2 cellular contexts compared by ENCODE assay signal in the genomic region with DNA sequence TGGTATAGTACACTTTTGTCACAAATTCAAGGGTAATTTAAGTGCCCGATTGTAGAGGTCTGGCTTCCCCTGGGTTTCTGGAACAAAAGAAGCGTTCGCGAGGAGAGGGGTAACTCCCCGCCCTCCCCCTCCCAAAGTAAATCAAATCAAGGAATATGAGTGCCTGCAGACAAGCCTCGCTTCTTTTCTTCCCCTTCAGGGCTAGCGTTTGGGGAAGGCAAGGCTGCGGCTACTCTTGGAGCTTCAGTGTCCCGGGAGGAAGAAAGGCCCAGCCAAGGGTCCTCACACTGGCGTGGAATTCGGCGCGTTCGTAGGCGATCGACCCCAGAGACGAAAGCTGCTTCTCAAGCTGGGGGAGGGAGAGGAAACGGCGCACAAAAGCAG.
TF ChIP-seq lines count a peak whose summit lies in the region.

No MANE protein-coding gene starts in this region.

TF ChIP-seq in K562, 482 proteins besides CTCF, POLR2A, EP300 and RAD21 (continued from another document):
- TF ChIP-seq, protein P1, sequence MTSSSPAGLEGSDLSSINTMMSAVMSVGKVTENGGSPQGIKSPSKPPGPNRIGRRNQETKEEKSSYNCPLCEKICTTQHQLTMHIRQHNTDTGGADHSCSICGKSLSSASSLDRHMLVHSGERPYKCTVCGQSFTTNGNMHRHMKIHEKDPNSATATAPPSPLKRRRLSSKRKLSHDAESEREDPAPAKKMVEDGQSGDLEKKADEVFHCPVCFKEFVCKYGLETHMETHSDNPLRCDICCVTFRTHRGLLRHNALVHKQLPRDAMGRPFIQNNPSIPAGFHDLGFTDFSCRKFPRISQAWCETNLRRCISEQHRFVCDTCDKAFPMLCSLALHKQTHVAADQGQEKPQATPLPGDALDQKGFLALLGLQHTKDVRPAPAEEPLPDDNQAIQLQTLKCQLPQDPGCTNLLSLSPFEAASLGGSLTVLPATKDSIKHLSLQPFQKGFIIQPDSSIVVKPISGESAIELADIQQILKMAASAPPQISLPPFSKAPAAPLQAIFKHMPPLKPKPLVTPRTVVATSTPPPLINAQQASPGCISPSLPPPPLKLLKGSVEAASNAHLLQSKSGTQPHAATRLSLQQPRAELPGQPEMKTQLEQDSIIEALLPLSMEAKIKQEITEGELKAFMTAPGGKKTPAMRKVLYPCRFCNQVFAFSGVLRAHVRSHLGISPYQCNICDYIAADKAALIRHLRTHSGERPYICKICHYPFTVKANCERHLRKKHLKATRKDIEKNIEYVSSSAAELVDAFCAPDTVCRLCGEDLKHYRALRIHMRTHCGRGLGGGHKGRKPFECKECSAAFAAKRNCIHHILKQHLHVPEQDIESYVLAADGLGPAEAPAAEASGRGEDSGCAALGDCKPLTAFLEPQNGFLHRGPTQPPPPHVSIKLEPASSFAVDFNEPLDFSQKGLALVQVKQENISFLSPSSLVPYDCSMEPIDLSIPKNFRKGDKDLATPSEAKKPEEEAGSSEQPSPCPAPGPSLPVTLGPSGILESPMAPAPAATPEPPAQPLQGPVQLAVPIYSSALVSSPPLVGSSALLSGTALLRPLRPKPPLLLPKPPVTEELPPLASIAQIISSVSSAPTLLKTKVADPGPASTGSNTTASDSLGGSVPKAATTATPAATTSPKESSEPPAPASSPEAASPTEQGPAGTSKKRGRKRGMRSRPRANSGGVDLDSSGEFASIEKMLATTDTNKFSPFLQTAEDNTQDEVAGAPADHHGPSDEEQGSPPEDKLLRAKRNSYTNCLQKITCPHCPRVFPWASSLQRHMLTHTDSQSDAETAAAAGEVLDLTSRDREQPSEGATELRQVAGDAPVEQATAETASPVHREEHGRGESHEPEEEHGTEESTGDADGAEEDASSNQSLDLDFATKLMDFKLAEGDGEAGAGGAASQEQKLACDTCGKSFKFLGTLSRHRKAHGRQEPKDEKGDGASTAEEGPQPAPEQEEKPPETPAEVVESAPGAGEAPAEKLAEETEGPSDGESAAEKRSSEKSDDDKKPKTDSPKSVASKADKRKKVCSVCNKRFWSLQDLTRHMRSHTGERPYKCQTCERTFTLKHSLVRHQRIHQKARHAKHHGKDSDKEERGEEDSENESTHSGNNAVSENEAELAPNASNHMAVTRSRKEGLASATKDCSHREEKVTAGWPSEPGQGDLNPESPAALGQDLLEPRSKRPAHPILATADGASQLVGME (CRISPR knock-in tag; IDR thresholded peaks at IDR 0.05), result no peak
- TF ChIP-seq ATF7 (IDR thresholded peaks at IDR 0.05) (no peak), TAF7 (tag; IDR thresholded peaks at IDR 0.05) (peak; percentile 31; the same call in 1 of the 2 replicates), RBM39 (optimal IDR thresholded peaks at IDR 0.05; ENCODE audit: low read depth, low read length) (peak; percentile 58), HNRNPL (IDR thresholded peaks at IDR 0.05; ENCODE audit: low read depth, low read length) (no peak), SAP30 (IDR thresholded peaks at IDR 0.05; ENCODE audit: borderline replicate concordance, insufficient read depth, low read depth, low read length, poor library complexity, severe bottlenecking) (peak; percentile 15), KDM1A (IDR thresholded peaks at IDR 0.05) (peak in 1 of 2 experiments; percentile 49; a peak in 1 of 4 replicates)
- TF ChIP-seq, protein P2, sequence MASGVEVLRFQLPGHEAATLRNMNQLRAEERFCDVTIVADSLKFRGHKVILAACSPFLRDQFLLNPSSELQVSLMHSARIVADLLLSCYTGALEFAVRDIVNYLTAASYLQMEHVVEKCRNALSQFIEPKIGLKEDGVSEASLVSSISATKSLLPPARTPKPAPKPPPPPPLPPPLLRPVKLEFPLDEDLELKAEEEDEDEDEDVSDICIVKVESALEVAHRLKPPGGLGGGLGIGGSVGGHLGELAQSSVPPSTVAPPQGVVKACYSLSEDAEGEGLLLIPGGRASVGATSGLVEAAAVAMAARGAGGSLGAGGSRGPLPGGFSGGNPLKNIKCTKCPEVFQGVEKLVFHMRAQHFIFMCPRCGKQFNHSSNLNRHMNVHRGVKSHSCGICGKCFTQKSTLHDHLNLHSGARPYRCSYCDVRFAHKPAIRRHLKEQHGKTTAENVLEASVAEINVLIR (CRISPR knock-in tag; IDR thresholded peaks at IDR 0.05), result 0 out of 2 replicates have a peak, but pooled peaks have one; percentile 3
- TF ChIP-seq, protein P3, sequence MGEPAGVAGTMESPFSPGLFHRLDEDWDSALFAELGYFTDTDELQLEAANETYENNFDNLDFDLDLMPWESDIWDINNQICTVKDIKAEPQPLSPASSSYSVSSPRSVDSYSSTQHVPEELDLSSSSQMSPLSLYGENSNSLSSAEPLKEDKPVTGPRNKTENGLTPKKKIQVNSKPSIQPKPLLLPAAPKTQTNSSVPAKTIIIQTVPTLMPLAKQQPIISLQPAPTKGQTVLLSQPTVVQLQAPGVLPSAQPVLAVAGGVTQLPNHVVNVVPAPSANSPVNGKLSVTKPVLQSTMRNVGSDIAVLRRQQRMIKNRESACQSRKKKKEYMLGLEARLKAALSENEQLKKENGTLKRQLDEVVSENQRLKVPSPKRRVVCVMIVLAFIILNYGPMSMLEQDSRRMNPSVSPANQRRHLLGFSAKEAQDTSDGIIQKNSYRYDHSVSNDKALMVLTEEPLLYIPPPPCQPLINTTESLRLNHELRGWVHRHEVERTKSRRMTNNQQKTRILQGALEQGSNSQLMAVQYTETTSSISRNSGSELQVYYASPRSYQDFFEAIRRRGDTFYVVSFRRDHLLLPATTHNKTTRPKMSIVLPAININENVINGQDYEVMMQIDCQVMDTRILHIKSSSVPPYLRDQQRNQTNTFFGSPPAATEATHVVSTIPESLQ (CRISPR knock-in tag; IDR thresholded peaks at IDR 0.05), result 0 out of 2 replicates have a peak, but pooled peaks have one; percentile 33
- TF ChIP-seq, protein P4, sequence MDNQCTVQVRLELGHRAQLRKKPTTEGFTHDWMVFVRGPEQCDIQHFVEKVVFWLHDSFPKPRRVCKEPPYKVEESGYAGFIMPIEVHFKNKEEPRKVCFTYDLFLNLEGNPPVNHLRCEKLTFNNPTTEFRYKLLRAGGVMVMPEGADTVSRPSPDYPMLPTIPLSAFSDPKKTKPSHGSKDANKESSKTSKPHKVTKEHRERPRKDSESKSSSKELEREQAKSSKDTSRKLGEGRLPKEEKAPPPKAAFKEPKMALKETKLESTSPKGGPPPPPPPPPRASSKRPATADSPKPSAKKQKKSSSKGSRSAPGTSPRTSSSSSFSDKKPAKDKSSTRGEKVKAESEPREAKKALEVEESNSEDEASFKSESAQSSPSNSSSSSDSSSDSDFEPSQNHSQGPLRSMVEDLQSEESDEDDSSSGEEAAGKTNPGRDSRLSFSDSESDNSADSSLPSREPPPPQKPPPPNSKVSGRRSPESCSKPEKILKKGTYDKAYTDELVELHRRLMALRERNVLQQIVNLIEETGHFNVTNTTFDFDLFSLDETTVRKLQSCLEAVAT (IDR thresholded peaks at IDR 0.05), result peak in 1 of 2 experiments; percentile 67; a peak in 1 of 4 replicates
- TF ChIP-seq, protein P5, sequence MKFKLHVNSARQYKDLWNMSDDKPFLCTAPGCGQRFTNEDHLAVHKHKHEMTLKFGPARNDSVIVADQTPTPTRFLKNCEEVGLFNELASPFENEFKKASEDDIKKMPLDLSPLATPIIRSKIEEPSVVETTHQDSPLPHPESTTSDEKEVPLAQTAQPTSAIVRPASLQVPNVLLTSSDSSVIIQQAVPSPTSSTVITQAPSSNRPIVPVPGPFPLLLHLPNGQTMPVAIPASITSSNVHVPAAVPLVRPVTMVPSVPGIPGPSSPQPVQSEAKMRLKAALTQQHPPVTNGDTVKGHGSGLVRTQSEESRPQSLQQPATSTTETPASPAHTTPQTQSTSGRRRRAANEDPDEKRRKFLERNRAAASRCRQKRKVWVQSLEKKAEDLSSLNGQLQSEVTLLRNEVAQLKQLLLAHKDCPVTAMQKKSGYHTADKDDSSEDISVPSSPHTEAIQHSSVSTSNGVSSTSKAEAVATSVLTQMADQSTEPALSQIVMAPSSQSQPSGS (CRISPR knock-in tag; IDR thresholded peaks at IDR 0.05), result no peak

TF ChIP-seq in HepG2, 621 proteins besides CTCF, POLR2A, EP300 and RAD21 (continued from another document and continues in another):
- TF ChIP-seq MIXL1 (CRISPR knock-in tag; IDR thresholded peaks at IDR 0.05), result no peak
- no peak for TF ChIP-seq MAFF (IDR thresholded peaks at IDR 0.05; ENCODE audit: low read depth, low read length)
- no peak for TF ChIP-seq KMT2A (CRISPR knock-in tag; IDR thresholded peaks at IDR 0.05)
- TF ChIP-seq, protein P6, sequence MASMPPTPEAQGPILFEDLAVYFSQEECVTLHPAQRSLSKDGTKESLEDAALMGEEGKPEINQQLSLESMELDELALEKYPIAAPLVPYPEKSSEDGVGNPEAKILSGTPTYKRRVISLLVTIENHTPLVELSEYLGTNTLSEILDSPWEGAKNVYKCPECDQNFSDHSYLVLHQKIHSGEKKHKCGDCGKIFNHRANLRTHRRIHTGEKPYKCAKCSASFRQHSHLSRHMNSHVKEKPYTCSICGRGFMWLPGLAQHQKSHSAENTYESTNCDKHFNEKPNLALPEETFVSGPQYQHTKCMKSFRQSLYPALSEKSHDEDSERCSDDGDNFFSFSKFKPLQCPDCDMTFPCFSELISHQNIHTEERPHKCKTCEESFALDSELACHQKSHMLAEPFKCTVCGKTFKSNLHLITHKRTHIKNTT (CRISPR knock-in tag; IDR thresholded peaks at IDR 0.05), result no peak
- TF ChIP-seq KDM2A (CRISPR knock-in tag; IDR thresholded peaks at IDR 0.05; ENCODE audit: borderline replicate concordance, low read depth), result no peak
- TF ChIP-seq ZNF713 (CRISPR knock-in tag; IDR thresholded peaks at IDR 0.05), result no peak
- TF ChIP-seq, protein P7, sequence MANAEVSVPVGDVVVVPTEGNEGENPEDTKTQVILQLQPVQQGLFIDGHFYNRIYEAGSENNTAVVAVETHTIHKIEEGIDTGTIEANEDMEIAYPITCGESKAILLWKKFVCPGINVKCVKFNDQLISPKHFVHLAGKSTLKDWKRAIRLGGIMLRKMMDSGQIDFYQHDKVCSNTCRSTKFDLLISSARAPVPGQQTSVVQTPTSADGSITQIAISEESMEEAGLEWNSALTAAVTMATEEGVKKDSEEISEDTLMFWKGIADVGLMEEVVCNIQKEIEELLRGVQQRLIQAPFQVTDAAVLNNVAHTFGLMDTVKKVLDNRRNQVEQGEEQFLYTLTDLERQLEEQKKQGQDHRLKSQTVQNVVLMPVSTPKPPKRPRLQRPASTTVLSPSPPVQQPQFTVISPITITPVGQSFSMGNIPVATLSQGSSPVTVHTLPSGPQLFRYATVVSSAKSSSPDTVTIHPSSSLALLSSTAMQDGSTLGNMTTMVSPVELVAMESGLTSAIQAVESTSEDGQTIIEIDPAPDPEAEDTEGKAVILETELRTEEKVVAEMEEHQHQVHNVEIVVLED (CRISPR knock-in tag; IDR thresholded peaks at IDR 0.05; ENCODE audit: borderline replicate concordance), result no peak
- TF ChIP-seq RFX5 (IDR thresholded peaks at IDR 0.05; ENCODE audit: low read depth, low read length), result no peak
- TF ChIP-seq, protein P8, sequence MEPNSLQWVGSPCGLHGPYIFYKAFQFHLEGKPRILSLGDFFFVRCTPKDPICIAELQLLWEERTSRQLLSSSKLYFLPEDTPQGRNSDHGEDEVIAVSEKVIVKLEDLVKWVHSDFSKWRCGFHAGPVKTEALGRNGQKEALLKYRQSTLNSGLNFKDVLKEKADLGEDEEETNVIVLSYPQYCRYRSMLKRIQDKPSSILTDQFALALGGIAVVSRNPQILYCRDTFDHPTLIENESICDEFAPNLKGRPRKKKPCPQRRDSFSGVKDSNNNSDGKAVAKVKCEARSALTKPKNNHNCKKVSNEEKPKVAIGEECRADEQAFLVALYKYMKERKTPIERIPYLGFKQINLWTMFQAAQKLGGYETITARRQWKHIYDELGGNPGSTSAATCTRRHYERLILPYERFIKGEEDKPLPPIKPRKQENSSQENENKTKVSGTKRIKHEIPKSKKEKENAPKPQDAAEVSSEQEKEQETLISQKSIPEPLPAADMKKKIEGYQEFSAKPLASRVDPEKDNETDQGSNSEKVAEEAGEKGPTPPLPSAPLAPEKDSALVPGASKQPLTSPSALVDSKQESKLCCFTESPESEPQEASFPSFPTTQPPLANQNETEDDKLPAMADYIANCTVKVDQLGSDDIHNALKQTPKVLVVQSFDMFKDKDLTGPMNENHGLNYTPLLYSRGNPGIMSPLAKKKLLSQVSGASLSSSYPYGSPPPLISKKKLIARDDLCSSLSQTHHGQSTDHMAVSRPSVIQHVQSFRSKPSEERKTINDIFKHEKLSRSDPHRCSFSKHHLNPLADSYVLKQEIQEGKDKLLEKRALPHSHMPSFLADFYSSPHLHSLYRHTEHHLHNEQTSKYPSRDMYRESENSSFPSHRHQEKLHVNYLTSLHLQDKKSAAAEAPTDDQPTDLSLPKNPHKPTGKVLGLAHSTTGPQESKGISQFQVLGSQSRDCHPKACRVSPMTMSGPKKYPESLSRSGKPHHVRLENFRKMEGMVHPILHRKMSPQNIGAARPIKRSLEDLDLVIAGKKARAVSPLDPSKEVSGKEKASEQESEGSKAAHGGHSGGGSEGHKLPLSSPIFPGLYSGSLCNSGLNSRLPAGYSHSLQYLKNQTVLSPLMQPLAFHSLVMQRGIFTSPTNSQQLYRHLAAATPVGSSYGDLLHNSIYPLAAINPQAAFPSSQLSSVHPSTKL (CRISPR knock-in tag; IDR thresholded peaks at IDR 0.05), result no peak
- TF ChIP-seq RBAK (CRISPR knock-in tag; IDR thresholded peaks at IDR 0.05), result no peak
- TF ChIP-seq, protein P9, sequence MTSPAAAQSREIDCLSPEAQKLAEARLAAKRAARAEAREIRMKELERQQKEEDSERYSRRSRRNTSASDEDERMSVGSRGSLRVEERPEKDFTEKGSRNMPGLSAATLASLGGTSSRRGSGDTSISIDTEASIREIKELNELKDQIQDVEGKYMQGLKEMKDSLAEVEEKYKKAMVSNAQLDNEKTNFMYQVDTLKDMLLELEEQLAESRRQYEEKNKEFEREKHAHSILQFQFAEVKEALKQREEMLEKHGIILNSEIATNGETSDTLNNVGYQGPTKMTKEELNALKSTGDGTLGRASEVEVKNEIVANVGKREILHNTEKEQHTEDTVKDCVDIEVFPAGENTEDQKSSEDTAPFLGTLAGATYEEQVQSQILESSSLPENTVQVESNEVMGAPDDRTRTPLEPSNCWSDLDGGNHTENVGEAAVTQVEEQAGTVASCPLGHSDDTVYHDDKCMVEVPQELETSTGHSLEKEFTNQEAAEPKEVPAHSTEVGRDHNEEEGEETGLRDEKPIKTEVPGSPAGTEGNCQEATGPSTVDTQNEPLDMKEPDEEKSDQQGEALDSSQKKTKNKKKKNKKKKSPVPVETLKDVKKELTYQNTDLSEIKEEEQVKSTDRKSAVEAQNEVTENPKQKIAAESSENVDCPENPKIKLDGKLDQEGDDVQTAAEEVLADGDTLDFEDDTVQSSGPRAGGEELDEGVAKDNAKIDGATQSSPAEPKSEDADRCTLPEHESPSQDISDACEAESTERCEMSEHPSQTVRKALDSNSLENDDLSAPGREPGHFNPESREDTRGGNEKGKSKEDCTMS (CRISPR knock-in tag; conservative IDR thresholded peaks at IDR 0.05), result no peak
- TF ChIP-seq ERF (CRISPR knock-in tag; IDR thresholded peaks at IDR 0.05), result no peak
- no peak for TF ChIP-seq ZNF550 (CRISPR knock-in tag; IDR thresholded peaks at IDR 0.05; ENCODE audit: borderline replicate concordance)
- TF ChIP-seq ZFP36 (IDR thresholded peaks at IDR 0.05; ENCODE audit: borderline replicate concordance, low read depth, low read length, partially characterized antibody), result no peak
